ENCODE assay signal across 20 cellular contexts in genomic region chr7:92061154-92061553, GRCh38.
DNase-seq lines count a peak whose midpoint lies in the region; ATAC-seq and TF ChIP-seq lines count a peak whose summit lies in the region.
"Had no signal": no experiment of that assay in that cellular context is flagged by ENCODE, and none has a peak within 500 bp of the region (broad histone marks: within the 10 kb centered on the region; RNA-seq: fewer than 3 reads in every experiment).

No MANE protein-coding gene starts in this region.

- H2AFZ ChIP-seq in mesenchymal stem cell (ENCODE audit: low read depth, low read length) = no peak overlapping the region

- H3K4me1 ChIP-seq in mucosa of rectum (ENCODE audit: control insufficient read depth in 2 of 2, insufficient read depth in 2 of 2, low read length in 2 of 2) (peaks cover 11 to 20% of the 10 kb centered on the region in 2 donors), lower lobe of right lung (peaks cover 7% of the 10 kb centered on the region), mesenchymal stem cell (ENCODE audit: control insufficient read depth, insufficient read depth, low read depth, low read length) (no peaks in the 10 kb centered on the region)
- H3K4me1 ChIP-seq: SJSA1 had no signal

- no peak overlapping the region for H2BK12ac ChIP-seq in mesenchymal stem cell (ENCODE audit: low read length in 2 of 2)

- H3K36me3 ChIP-seq in mucosa of rectum (ENCODE audit: control insufficient read depth in 2 of 2, insufficient read depth in 2 of 2, low read length in 2 of 2) (peaks cover 5 to 8% of the 10 kb centered on the region in 2 donors), lower lobe of right lung (peaks cover 43% of the 10 kb centered on the region), mesenchymal stem cell (ENCODE audit: control insufficient read depth in 1 of 2, insufficient read depth in 2 of 2, low read depth in 1 of 2, low read length in 2 of 2) (peaks cover 0 to 51% of the 10 kb centered on the region in 2 experiments)
- H3K36me3 ChIP-seq: adrenal gland, SJSA1 had no signal

- H3K4ac ChIP-seq in mesenchymal stem cell (ENCODE audit: low read depth in 1 of 2, low read length in 2 of 2) = no peak overlapping the region

- H3K23ac ChIP-seq in mesenchymal stem cell (ENCODE audit: low read length in 2 of 2) = no peak overlapping the region

- H3K4me3 ChIP-seq in epithelial cell of esophagus (ENCODE audit: low read length) (no peak overlapping the region), mucosa of rectum (ENCODE audit: low read length in 2 of 2) (peak overlapping the region; percentile 1 to 68), lower lobe of right lung (no peak overlapping the region), mesenchymal stem cell (ENCODE audit: insufficient read depth in 1 of 2, low read depth in 1 of 2, low read length in 2 of 2) (no peak overlapping the region)
- H3K4me3 ChIP-seq: adrenal gland, SJSA1 had no signal

- H3K27me3 ChIP-seq in mucosa of rectum (ENCODE audit: control insufficient read depth in 2 of 2, insufficient read depth in 2 of 2, low read length in 2 of 2) (no peaks in the 10 kb centered on the region), lower lobe of right lung (ENCODE audit: low read depth) (no peaks in the 10 kb centered on the region), mesenchymal stem cell (ENCODE audit: control insufficient read depth in 1 of 2, insufficient read depth in 1 of 2, low read length in 2 of 2) (no peaks in the 10 kb centered on the region)
- H3K27me3 ChIP-seq: adrenal gland, SJSA1 had no signal

- 93% methylated on average over 4 of the region's 5 CpGs for WGBS in mesenchymal stem cell

- no peak overlapping the region for H2BK5ac ChIP-seq in mesenchymal stem cell (ENCODE audit: low read depth, low read length, poor library complexity, severe bottlenecking)

- H2AK5ac ChIP-seq in mesenchymal stem cell (ENCODE audit: low read length, severe bottlenecking) = no peak overlapping the region

- no peak overlapping the region for H3K14ac ChIP-seq in mesenchymal stem cell (ENCODE audit: low read length in 2 of 2)

- no peak overlapping the region for H2BK15ac ChIP-seq in mesenchymal stem cell (ENCODE audit: low read depth, poor library complexity, severe bottlenecking)

- no peak overlapping the region for H4K91ac ChIP-seq in mesenchymal stem cell (ENCODE audit: low read length)

- no peak overlapping the region for H3K4me2 ChIP-seq in mesenchymal stem cell (ENCODE audit: low read length, poor library complexity, severe bottlenecking)

- DNase-seq in MV-4-11 (lab: John Stamatoyannopoulos, UW) (peak; percentile 86), epithelial cell of esophagus (ENCODE audit: low read depth) (peak; percentile 88), lower lobe of right lung (no peak), mesenchymal stem cell (no peak), EL (no peak), AML-193 (lab: John Stamatoyannopoulos, UW) (no peak)
- DNase-seq: ACHN; foreskin fibroblast; NCI-H187 treated with DMSO at 0.1 percent for 48 hours; NCI-H446 treated with DMSO at 0.1 percent for 48 hours; stimulated activated CD4-positive, alpha-beta T cell treated with anti-CD3 and anti-CD28 coated beads, Interleukin-15, amount 100 ng/mL, for 24 hours; stimulated activated naive CD4-positive, alpha-beta T cell; T-helper 9 cell; trophoblast cell had no signal

- H3K9ac ChIP-seq in mucosa of rectum (ENCODE audit: low read depth in 1 of 2, low read length in 2 of 2) (peak overlapping the region in 1 of 2 donors; percentile 20), mesenchymal stem cell (ENCODE audit: low read length) (no peak overlapping the region)

- no peak for ATAC-seq in lower lobe of right lung
- ATAC-seq: activated T-helper 17 cell treated with anti-CD3 and anti-CD28 coated beads, Interleukin-2, amount 50 U/mL, for 72 hours; natural killer cell treated with Interleukin-12 subunit alpha and Interleukin-12 subunit beta and Interleukin-15 and Interleukin-18, amount 100 ng/mL, for 72 hours had no signal

- peaks cover 5% of the 10 kb centered on the region for H3K79me1 ChIP-seq in mesenchymal stem cell (replicated peaks; ENCODE audit: low read length, poor library complexity, severe bottlenecking)

- peak overlapping the region; percentile 99 for H3K27ac ChIP-seq in 22Rv1
- H3K27ac ChIP-seq in mucosa of rectum (ENCODE audit: low read depth in 2 of 2, low read length in 2 of 2) = peak overlapping the region in 1 of 2 donors; percentile 36
- H3K27ac ChIP-seq in lower lobe of right lung = no peak overlapping the region
- no peak overlapping the region for H3K27ac ChIP-seq in mesenchymal stem cell (ENCODE audit: low read length, poor library complexity, severe bottlenecking)
- H3K27ac ChIP-seq: adrenal gland, SJSA1 had no signal

- H2BK120ac ChIP-seq in mesenchymal stem cell (ENCODE audit: low read depth, low read length) = no peak overlapping the region

- TF ChIP-seq CTCF in 22Rv1 (IDR thresholded peaks at IDR 0.05) (no peak), epithelial cell of esophagus (IDR thresholded peaks at IDR 0.05; ENCODE audit: insufficient read depth, low read depth, low read length, missing control alignments) (no peak), lower lobe of right lung (IDR thresholded peaks at IDR 0.05) (no peak)

- no peak overlapping the region for H3K18ac ChIP-seq in mesenchymal stem cell (ENCODE audit: low read depth in 1 of 2, low read length in 2 of 2)

- no peaks in the 10 kb centered on the region for H3K9me3 ChIP-seq in mucosa of rectum (ENCODE audit: control insufficient read depth in 2 of 2, low read length in 2 of 2)
- H3K9me3 ChIP-seq in lower lobe of right lung = no peaks in the 10 kb centered on the region
- H3K9me3 ChIP-seq in mesenchymal stem cell (ENCODE audit: control insufficient read depth, low read length) = no peaks in the 10 kb centered on the region
- H3K9me3 ChIP-seq: adrenal gland, SJSA1 had no signal

- intact Hi-C loops in lower lobe of right lung (cut with DNase I) = no loop called here

- no peak overlapping the region for H4K8ac ChIP-seq in mesenchymal stem cell (ENCODE audit: low read length)

Comparison
In these comparisons a context has a peak if more than half of its experiments do, and no peak if none do; other contexts are left out.
1. DNase-seq: peak in MV-4-11 (single experiment) and epithelial cell of esophagus (single experiment); none in lower lobe of right lung (single experiment), mesenchymal stem cell (single experiment), EL (single experiment) and AML-193 (0 of 2).
2. H3K4me3 ChIP-seq: peak in mucosa of rectum (2 of 2); none in epithelial cell of esophagus (single experiment), lower lobe of right lung (single experiment) and mesenchymal stem cell (0 of 2).